ENCODE assay signal across 24 cellular contexts in the genomic region with DNA sequence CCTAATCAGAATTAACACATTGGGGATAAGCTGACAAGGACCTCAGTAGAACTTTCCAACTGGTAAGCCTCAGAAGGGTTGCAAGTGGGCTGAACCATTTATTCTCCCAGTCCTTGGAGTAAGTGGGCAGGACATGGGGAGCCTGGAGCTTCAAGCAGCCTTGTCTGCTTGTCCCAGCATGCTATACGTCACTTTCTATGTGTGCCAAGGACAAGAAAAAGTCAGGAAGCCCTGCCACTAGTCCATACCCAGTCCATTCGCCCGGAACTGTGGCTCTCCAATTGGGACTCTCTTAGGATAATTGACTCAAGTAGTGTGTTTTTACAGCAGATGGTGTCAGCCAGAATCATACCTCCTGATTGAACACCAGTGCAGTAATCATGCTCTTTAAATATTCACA.
"Had no signal": no experiment of that assay in that cellular context is flagged by ENCODE, and none has a peak within 500 bp of the region (broad histone marks: within the 10 kb centered on the region; RNA-seq: fewer than 3 reads in every experiment).

No MANE protein-coding gene starts in this region.

- H3K4me1 ChIP-seq: neural progenitor cell, right atrium auricular region, right lobe of liver, transverse colon, upper lobe of right lung had no signal

- H3K27me3 ChIP-seq: neural progenitor cell, ovary, right atrium auricular region, right lobe of liver, upper lobe of right lung had no signal

- ATAC-seq: natural killer cell; right lobe of liver; stimulated activated memory B cell treated with anti-CD40 and anti-IgM and Interleukin-4, amounts not matched to agents 10 μg/mL and 1 μg/mL and 100 μg/mL, for 72 hours; stimulated activated naive CD8-positive, alpha-beta T cell treated with anti-CD3 and anti-CD28 coated beads, Interleukin-15, amount 100 ng/mL, for 72 hours; upper lobe of right lung had no signal

- H3K9me3 ChIP-seq: left ventricle myocardium inferior, neutrophil, ovary, right atrium auricular region, right lobe of liver, transverse colon, upper lobe of right lung had no signal

- H3K4me3 ChIP-seq: left ventricle myocardium inferior, lung, neural progenitor cell, ovary, right atrium auricular region, right lobe of liver, smooth muscle cell, transverse colon, upper lobe of right lung had no signal

- H3K36me3 ChIP-seq: left ventricle myocardium inferior, neural progenitor cell, neutrophil, ovary, right atrium auricular region, right lobe of liver, transverse colon, upper lobe of right lung had no signal

- DNase-seq: islet precursor cell; left ventricle myocardium inferior; mesendoderm; naive B cell; natural killer cell; nephron progenitor cell; occipital lobe; ovary; right lobe of liver; stimulated activated CD4-positive, alpha-beta T cell treated with anti-CD3 and anti-CD28 coated beads, Interleukin-1b, Interleukin-23, amount 100 ng/mL, for 48 hours; stimulated activated CD4-positive, alpha-beta T cell treated with anti-CD3 and anti-CD28 coated beads, Interleukin-2, amount 100 ng/mL, for 48 hours; stimulated activated CD4-positive, alpha-beta T cell treated with anti-CD3 and anti-CD28 coated beads, Interleukin-4, amount 100 ng/mL, for 4 hours; stimulated activated CD8-positive, alpha-beta memory T cell treated with anti-CD3 and anti-CD28 coated beads, Interleukin-4, amount 100 ng/mL, for 48 hours; stimulated activated naive CD4-positive, alpha-beta T cell treated with Interleukin-2 at 50 U/mL for 16 hours; stimulated activated naive CD8-positive, alpha-beta T cell treated with anti-CD3 and anti-CD28 coated beads, Interleukin-15, amount 100 ng/mL, for 72 hours; substantia nigra; transverse colon; upper lobe of right lung had no signal

- H3K27ac ChIP-seq: left ventricle myocardium inferior, neural progenitor cell, neutrophil, ovary, right atrium auricular region, right lobe of liver, transverse colon, upper lobe of right lung had no signal
